3 cellular contexts compared by ENCODE assay signal in the genomic region with DNA sequence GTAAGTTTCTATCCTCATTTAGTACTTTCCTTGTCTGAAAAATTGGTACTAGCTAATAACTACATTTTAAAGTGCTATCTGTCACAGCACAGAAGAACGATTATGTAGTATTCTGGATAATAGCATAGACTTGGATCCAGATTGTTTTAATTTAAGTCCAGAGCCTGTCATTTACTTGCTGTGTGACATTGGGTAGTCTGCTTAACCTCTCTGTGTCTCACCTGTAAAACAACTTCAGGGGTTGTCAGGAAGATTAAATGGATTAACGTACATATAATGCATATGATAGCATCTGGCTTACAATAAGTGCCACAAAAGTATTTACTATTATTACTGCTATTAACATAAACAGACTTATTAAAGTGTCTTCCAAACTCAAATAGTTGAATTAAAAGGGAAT.
TF ChIP-seq lines count a peak whose summit lies in the region.

No MANE protein-coding gene starts in this region.

TF ChIP-seq in A549, 52 proteins besides CTCF, POLR2A, EP300 and RAD21:
- no peak for TF ChIP-seq HOXA7 (CRISPR knock-in tag; IDR thresholded peaks at IDR 0.05)
- peak; percentile 35 for TF ChIP-seq ZFP36 (IDR thresholded peaks at IDR 0.05; ENCODE audit: borderline replicate concordance, partially characterized antibody)

TF ChIP-seq in HEK293, 187 proteins besides CTCF, POLR2A, EP300 and RAD21:
- no peak for TF ChIP-seq BCL11A (tag by site-specific recombination; IDR thresholded peaks at IDR 0.05; ENCODE audit: low read depth)
- no peak for TF ChIP-seq ZNF704 (tag by site-specific recombination; IDR thresholded peaks at IDR 0.05)
- no peak for TF ChIP-seq ZNF140 (tag by site-specific recombination; IDR thresholded peaks at IDR 0.05)
- no peak for TF ChIP-seq ZFHX2 (tag by site-specific recombination; conservative IDR thresholded peaks at IDR 0.05)
- TF ChIP-seq HIC1 (tag by site-specific recombination; IDR thresholded peaks at IDR 0.05): no peak
- TF ChIP-seq ZNF48 (tag by site-specific recombination; IDR thresholded peaks at IDR 0.05): no peak
- TF ChIP-seq ZNF768 (tag by site-specific recombination; IDR thresholded peaks at IDR 0.05): peak; percentile 58
TF ChIP-seq in HEK293: peak in this region for 1.

TF ChIP-seq in K562, 482 proteins besides CTCF, POLR2A, EP300 and RAD21 (continued from another document):
- TF ChIP-seq RBM25 (IDR thresholded peaks at IDR 0.05; ENCODE audit: low read depth, low read length, severe bottlenecking): peak; percentile 74
- peak; percentile 41 for TF ChIP-seq ZFP36 (IDR thresholded peaks at IDR 0.05; ENCODE audit: low read depth, low read length, partially characterized antibody)
- no peak for TF ChIP-seq ARHGAP35 (IDR thresholded peaks at IDR 0.05; ENCODE audit: partially characterized antibody)
